13 cellular contexts compared by ENCODE assay signal in the genomic region with DNA sequence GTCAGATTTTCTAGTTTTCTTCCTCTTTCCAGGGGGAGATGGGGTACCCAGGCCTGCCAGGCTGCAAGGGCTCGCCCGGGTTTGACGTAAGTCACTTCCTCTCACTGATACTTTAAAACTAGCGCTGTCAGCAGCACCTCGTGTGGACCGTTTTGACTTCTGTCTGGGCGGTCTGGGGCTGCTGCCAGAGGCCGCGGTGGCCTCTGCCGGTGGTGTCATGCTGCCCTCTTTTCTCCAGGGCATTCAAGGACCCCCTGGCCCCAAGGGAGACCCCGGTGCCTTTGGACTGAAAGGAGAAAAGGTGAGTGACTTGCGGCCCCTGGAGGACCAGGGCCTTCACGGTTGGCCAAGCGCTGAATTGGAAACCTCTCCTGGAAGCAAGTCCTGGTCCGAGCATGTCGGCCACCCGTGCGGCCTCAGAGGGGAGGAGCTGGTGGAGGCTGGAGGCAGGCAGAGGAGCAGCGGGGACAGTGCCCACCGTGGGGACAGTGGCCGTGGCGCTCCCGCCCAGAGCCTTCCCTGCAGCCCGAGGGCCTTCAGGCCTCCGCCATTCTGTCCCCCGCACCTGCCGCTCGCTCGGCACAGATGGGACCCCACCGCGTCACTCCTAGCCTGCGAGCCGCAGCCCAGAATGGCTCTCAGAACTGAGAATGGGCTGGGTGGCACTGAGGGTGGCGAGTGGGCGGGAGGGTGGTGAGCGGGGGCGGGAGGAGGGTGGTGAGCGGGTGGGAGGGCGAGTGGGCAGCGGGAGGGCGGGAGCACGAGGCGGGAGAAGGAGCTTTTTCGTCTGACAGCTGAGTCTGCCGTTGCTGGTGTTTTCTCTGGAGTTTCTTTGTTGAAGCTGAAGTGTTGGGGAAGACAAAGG. TPM values are rescaled to one million over a fixed set of nuclear protein-coding genes. Genes with fewer than 3 reads are reported as not detected.
DNase-seq lines count a peak whose midpoint lies in the region; ATAC-seq and TF ChIP-seq lines count a peak whose summit lies in the region.
"Had no signal": no experiment of that assay in that cellular context is flagged by ENCODE, and none has a peak within 500 bp of the region (broad histone marks: within the 10 kb centered on the region; RNA-seq: fewer than 3 reads in every experiment).

No MANE protein-coding gene starts in this region.

- H3F3A ChIP-seq in neural progenitor cell (ENCODE audit: low read depth), result no peaks in the 10 kb centered on the region
- H3F3A ChIP-seq in PC-9 (ENCODE audit: insufficient read depth, low read depth), result no peaks in the 10 kb centered on the region

- no peaks in the 10 kb centered on the region for H3K36me3 Mint-ChIP-seq in activated naive CD4-positive, alpha-beta T cell treated with anti-CD3 and anti-CD28 coated beads, Interleukin-2, amount 10 ng/mL, durations not matched to agents 7 days and 5 days
- H3K36me3 Mint-ChIP-seq in chondrocyte (ENCODE audit: low read depth) (peaks cover 12% of the 10 kb centered on the region), neural progenitor cell (peaks cover 2% of the 10 kb centered on the region)

- no peaks in the 10 kb centered on the region for H3K79me2 ChIP-seq in neural progenitor cell (ENCODE audit: low read depth)
- no peaks in the 10 kb centered on the region for H3K79me2 ChIP-seq in PC-9 (ENCODE audit: low read depth)

- H3K4me3 Mint-ChIP-seq in activated naive CD4-positive, alpha-beta T cell treated with anti-CD3 and anti-CD28 coated beads, Interleukin-2, amount 10 ng/mL, durations not matched to agents 7 days and 5 days, result no peak overlapping the region
- H3K4me3 Mint-ChIP-seq in chondrocyte (ENCODE audit: unreplicated experiment) (no peak overlapping the region), neural progenitor cell (no peak overlapping the region)

- 85% methylated on average over 40 of the region's 45 CpGs; no CpG with 5 or more reads in 1 of the 2 donors for WGBS in transverse colon (ENCODE audit: low coverage in 1 of 2), 2 donors

- POLR2A ChIA-PET in PC-9 (lab: Charles Lee; ENCODE audit: unreplicated experiment), result no interaction called here

- H3K9ac ChIP-seq in neural progenitor cell, result no peak overlapping the region

- H4K20me1 ChIP-seq in neural progenitor cell (ENCODE audit: low read depth) (no peaks in the 10 kb centered on the region), PC-9 (ENCODE audit: insufficient read depth) (no peaks in the 10 kb centered on the region)

- TF ChIP-seq EP300 in transverse colon (IDR thresholded peaks at IDR 0.05; ENCODE audit: low read depth), result no peak

- H3K27ac Mint-ChIP-seq in activated naive CD4-positive, alpha-beta T cell treated with anti-CD3 and anti-CD28 coated beads, Interleukin-2, amount 10 ng/mL, durations not matched to agents 7 days and 5 days, result no peak overlapping the region
- H3K27ac Mint-ChIP-seq in chondrocyte (ENCODE audit: unreplicated experiment) (no peak overlapping the region), neural progenitor cell (no peak overlapping the region)

- TF ChIP-seq CTCF in chondrocyte (IDR thresholded peaks at IDR 0.05) (no peak), transverse colon (IDR thresholded peaks at IDR 0.05) (no peak), neural progenitor cell (IDR thresholded peaks at IDR 0.05) (no peak), PC-9 (conservative IDR thresholded peaks at IDR 0.05) (no peak)

- in situ Hi-C loops in transverse colon (cut with MboI; ENCODE audit: low pct_ligation_motif_present in 1 of 4, low pct_unique_long_range_greater_than_20kb in 1 of 4, low sequenced_read_pairs in 3 of 4), result no loop called here

- no peaks in the 10 kb centered on the region for H3K9me2 ChIP-seq in PC-9 (ENCODE audit: insufficient read depth)

- H3K36me3 ChIP-seq in transverse colon (no peaks in the 10 kb centered on the region), neural progenitor cell (no peaks in the 10 kb centered on the region), PC-9 (ENCODE audit: low read depth) (no peaks in the 10 kb centered on the region)

- H3K27me3 ChIP-seq in transverse colon (no peaks in the 10 kb centered on the region), neural progenitor cell (no peaks in the 10 kb centered on the region), PC-9 (ENCODE audit: insufficient read depth, low read depth) (no peaks in the 10 kb centered on the region)

- intact Hi-C loops in transverse colon (cut with DNase I; ENCODE audit: low total_unique reads), result no loop called here
- intact Hi-C loops in PC-9 (cut with micrococcal nuclease; ENCODE audit: unreplicated experiment), result no loop called here

- ATAC-seq in GM19035 (IDR thresholded peaks at IDR 0.05; ENCODE audit: unreplicated experiment), result no peak

- H3K4me3 ChIP-seq in transverse colon (no peak overlapping the region), neural progenitor cell (no peak overlapping the region), PC-9 (no peak overlapping the region)

- CTCF ChIA-PET in activated naive CD4-positive, alpha-beta T cell treated with anti-CD3 and anti-CD28 coated beads, Interleukin-2, amount 10 ng/mL, durations not matched to agents 7 days and 5 days (lab: Charles Lee), result no interaction called here
- CTCF ChIA-PET in PC-9 (lab: Charles Lee), result no interaction called here

- TF ChIP-seq POLR2A in transverse colon (IDR thresholded peaks at IDR 0.05), result no peak

- no TSS peak for BruUV-seq in PC-9 (replicated peaks; lab: Mats Ljungman, UMichigan)

- H3K4me1 ChIP-seq in transverse colon, result peaks cover 0 to 4% (median 1%) of the 10 kb centered on the region in 4 donors
- H3K4me1 ChIP-seq in neural progenitor cell, result no peaks in the 10 kb centered on the region
- peaks cover 10% of the 10 kb centered on the region for H3K4me1 ChIP-seq in PC-9 (replicated peaks; ENCODE audit: insufficient read depth)

- H3K4me1 Mint-ChIP-seq in activated naive CD4-positive, alpha-beta T cell treated with anti-CD3 and anti-CD28 coated beads, Interleukin-2, amount 10 ng/mL, durations not matched to agents 7 days and 5 days, result no peaks in the 10 kb centered on the region
- H3K4me1 Mint-ChIP-seq in chondrocyte (ENCODE audit: low read depth) (peaks cover 4% of the 10 kb centered on the region), neural progenitor cell (no peaks in the 10 kb centered on the region)

- no peaks in the 10 kb centered on the region for H3K9me3 ChIP-seq in transverse colon
- H3K9me3 ChIP-seq in neural progenitor cell (ENCODE audit: low read depth), result no peaks in the 10 kb centered on the region
- H3K9me3 ChIP-seq in PC-9 (ENCODE audit: insufficient read depth, low read depth), result no peaks in the 10 kb centered on the region

- H2AFZ ChIP-seq in neural progenitor cell (replicated peaks) (no peak overlapping the region), PC-9 (no peak overlapping the region)

- H3K4me2 ChIP-seq in neural progenitor cell (no peak overlapping the region), PC-9 (no peak overlapping the region)

- H3K27me3 Mint-ChIP-seq in activated naive CD4-positive, alpha-beta T cell treated with anti-CD3 and anti-CD28 coated beads, Interleukin-2, amount 10 ng/mL, durations not matched to agents 7 days and 5 days, result no peaks in the 10 kb centered on the region
- no peaks in the 10 kb centered on the region for H3K27me3 Mint-ChIP-seq in chondrocyte (ENCODE audit: low read depth)
- H3K27me3 Mint-ChIP-seq in neural progenitor cell (ENCODE audit: insufficient read depth, low read depth), result peaks cover 2% of the 10 kb centered on the region

- peak overlapping the region in 2 of 4 donors; percentile 26 to 86 for H3K27ac ChIP-seq in transverse colon
- H3K27ac ChIP-seq in neural progenitor cell, result no peak overlapping the region
- H3K27ac ChIP-seq in PC-9, result no peak overlapping the region

- H3K9me3 Mint-ChIP-seq in activated naive CD4-positive, alpha-beta T cell treated with anti-CD3 and anti-CD28 coated beads, Interleukin-2, amount 10 ng/mL, durations not matched to agents 7 days and 5 days, result no peaks in the 10 kb centered on the region
- H3K9me3 Mint-ChIP-seq in chondrocyte (ENCODE audit: low read depth), result no peaks in the 10 kb centered on the region
- no peaks in the 10 kb centered on the region for H3K9me3 Mint-ChIP-seq in neural progenitor cell

- peak; percentile 11 for DNase-seq in activated naive CD4-positive, alpha-beta T cell treated with anti-CD3 and anti-CD28 coated beads, Interleukin-2, amount 10 ng/mL, durations not matched to agents 7 days and 5 days
- DNase-seq in activated naive CD4-positive, alpha-beta T cell treated with Interleukin-2 at 50 U/mL for 16 hours, result no peak
- DNase-seq in chondrocyte (ENCODE audit: low spot score), result peak; percentile 91
- peak; percentile 86 for DNase-seq in mesenteric fat pad (ENCODE audit: low spot score)
- peak; percentile 9 for DNase-seq in transverse colon
- DNase-seq in neural progenitor cell (ENCODE audit: low spot score), result no peak
- no peak for DNase-seq in PC-9
- DNase-seq: activated naive CD4-positive, alpha-beta T cell; AML-193; cerebellar nuclear complex; NCI-H69; stimulated activated CD4-positive, alpha-beta T cell treated with anti-CD3 and anti-CD28 coated beads, Interleukin-15, amount 100 ng/mL, for 24 hours had no signal

RNA-seq across cellular contexts. Expression of a gene that starts 9.4 kb away (rescaled TPM):
- total RNA-seq in chondrocyte (994 to 1,063 TPM (median 1,052 TPM) in 3 replicates), mesenteric fat pad (521 TPM), transverse colon (100 to 1,000 TPM; 166 to 580 (median 346) TPM), neural progenitor cell (ENCODE audit: low replicate concordance) (12.6 and 52.2 TPM in 2 replicates), PC-9 (2021) (43.1 and 51.8 TPM in 2 replicates)

Comparison
In these comparisons a context has a peak if more than half of its experiments do, and no peak if none do; other contexts are left out.
1. DNase-seq: peak in activated naive CD4-positive, alpha-beta T cell treated with anti-CD3 and anti-CD28 coated beads, Interleukin-2, amount 10 ng/mL, durations not matched to agents 7 days and 5 days (single experiment), chondrocyte (single experiment), mesenteric fat pad (single experiment) and transverse colon (single experiment); none in activated naive CD4-positive, alpha-beta T cell treated with Interleukin-2 at 50 U/mL for 16 hours (single experiment), neural progenitor cell (single experiment) and PC-9 (0 of 2).